In the genomic region with DNA sequence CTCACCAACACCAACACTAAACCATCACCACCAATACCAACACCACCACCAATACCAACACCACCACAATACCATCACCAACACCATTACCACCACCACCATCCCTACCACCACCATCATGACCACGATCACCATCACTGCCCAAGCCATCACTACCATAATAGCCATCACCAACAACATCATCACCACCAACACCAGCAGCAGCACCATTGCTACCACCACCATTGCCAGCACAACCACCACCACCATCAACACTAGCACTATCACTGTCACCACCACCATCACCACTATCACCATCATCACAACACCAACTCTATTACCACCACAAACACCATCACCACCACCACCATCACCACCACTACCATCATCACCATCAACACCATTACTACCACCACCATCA, we compare ENCODE assay signal across 18 cellular contexts. TPM values are rescaled to one million over a fixed set of nuclear protein-coding genes. Genes with fewer than 3 reads are reported as not detected.
DNase-seq lines count a peak whose midpoint lies in the region; ATAC-seq, FAIRE-seq and TF ChIP-seq lines count a peak whose summit lies in the region.
"Had no signal": no experiment of that assay in that cellular context is flagged by ENCODE, and none has a peak within 500 bp of the region (broad histone marks: within the 10 kb centered on the region; RNA-seq: fewer than 3 reads in every experiment).

No MANE protein-coding gene starts in this region.

- no peak overlapping the region for H4K5ac ChIP-seq in H9 (ENCODE audit: insufficient read length, low read depth, low read length)

- no peak overlapping the region for H2BK15ac ChIP-seq in H9 (ENCODE audit: low read depth, low read length)

- H3K9ac ChIP-seq in H9 (ENCODE audit: extremely low read depth, insufficient read length, low read length) (no peak overlapping the region), Karpas-422 (ENCODE audit: low read length) (no peak overlapping the region)

- H2BK12ac ChIP-seq in H9 (ENCODE audit: insufficient read length, low read depth, low read length) = no peak overlapping the region

- H3K9me3 ChIP-seq in H9 (ENCODE audit: control insufficient read depth, low read depth, low read length) (no peaks in the 10 kb centered on the region), Karpas-422 (ENCODE audit: low read length) (0 out of 2 replicates have a peak, but pooled peaks cover 4% of the 10 kb centered on the region)

- peaks cover 15 to 16% of the 10 kb centered on the region in 2 experiments for H3K4me1 Mint-ChIP-seq in H9
- peaks cover 0 to 6% of the 10 kb centered on the region in 2 donors for H3K4me1 Mint-ChIP-seq in effector memory CD8-positive, alpha-beta T cell (ENCODE audit: low read depth in 2 of 2)

- H3K9me2 ChIP-seq in Karpas-422 (replicated peaks; ENCODE audit: insufficient read depth, low read length) = no peaks in the 10 kb centered on the region

- no peak overlapping the region for H3K27ac Mint-ChIP-seq in H9
- peak overlapping the region; percentile 5 to 47 for H3K27ac Mint-ChIP-seq in effector memory CD8-positive, alpha-beta T cell
- H3K27ac Mint-ChIP-seq: CD4-positive, alpha-beta T cell had no signal

- H3K23ac ChIP-seq in H9 (ENCODE audit: insufficient read length, low read depth, low read length) = no peak overlapping the region

- peaks cover 15% of the 10 kb centered on the region for H3K27me3 Mint-ChIP-seq in H9 (ENCODE audit: low read depth)
- peaks cover 0 to 10% of the 10 kb centered on the region in 2 donors for H3K27me3 Mint-ChIP-seq in effector memory CD8-positive, alpha-beta T cell
- H3K27me3 Mint-ChIP-seq: CD4-positive, alpha-beta T cell had no signal

- no peak overlapping the region for H3K27ac ChIP-seq in H9 (ENCODE audit: insufficient read length, low read depth, low read length)
- no peak overlapping the region for H3K27ac ChIP-seq in Karpas-422 (ENCODE audit: low read length)

- TF ChIP-seq CTCF in H9 (conservative IDR thresholded peaks at IDR 0.05) = no peak

- H2BK20ac ChIP-seq in H9 (ENCODE audit: low read depth, low read length, poor library complexity, severe bottlenecking) = no peak overlapping the region

- no peak overlapping the region for H3K4ac ChIP-seq in H9 (ENCODE audit: low read depth, low read length)

- no peak overlapping the region for H4K8ac ChIP-seq in H9 (replicated peaks; ENCODE audit: insufficient read length, low read depth, low read length)

- H3K79me1 ChIP-seq in H9 (ENCODE audit: insufficient read depth, low read depth, low read length, poor library complexity, severe bottlenecking) = no peaks in the 10 kb centered on the region

- intact Hi-C loops in posterior vena cava (cut with DNase I) = loop anchor here (5.0 to 10.0 kb wide), 4 partner anchors 33 to 586 kb away; no protein-coding TSS in a partner anchor

- peak; percentile 95 for FAIRE-seq in HTR-8/SVneo (lab: Jason Lieb, UNC)
- FAIRE-seq: GM19239, H54 had no signal

- peak overlapping the region in 1 of 2 experiments; percentile 1; a peak in 1 of 5 replicates for H3K4me3 Mint-ChIP-seq in H9
- H3K4me3 Mint-ChIP-seq in effector memory CD8-positive, alpha-beta T cell = no peak overlapping the region
- H3K4me3 Mint-ChIP-seq: CD4-positive, alpha-beta T cell had no signal

- no peak overlapping the region for H2AFZ ChIP-seq in H9 (ENCODE audit: low read length)
- H2AFZ ChIP-seq in Karpas-422 (ENCODE audit: low read length) = no peak overlapping the region

- peaks cover 4% of the 10 kb centered on the region for H3K23me2 ChIP-seq in H9 (ENCODE audit: insufficient read length, low read depth, low read length, poor library complexity, severe bottlenecking)

- H3K4me2 ChIP-seq in H9 (ENCODE audit: insufficient read depth, insufficient read length, low read length) = no peak overlapping the region
- H3K4me2 ChIP-seq in Karpas-422 (ENCODE audit: low read depth, low read length, poor library complexity, severe bottlenecking) = no peak overlapping the region

- H2AK5ac ChIP-seq in H9 (ENCODE audit: insufficient read length, low read length) = no peak overlapping the region

- H3T11ph ChIP-seq in H9 (ENCODE audit: low read length) = no peak overlapping the region

- H3K14ac ChIP-seq in H9 (ENCODE audit: insufficient read depth, low read length) = no peak overlapping the region

- H3K27me3 ChIP-seq in H9 (ENCODE audit: insufficient read depth, low read length) (no peaks in the 10 kb centered on the region; the same call in 1 of the 2 replicates), Karpas-422 (ENCODE audit: low read length) (no peaks in the 10 kb centered on the region)

- H3K79me2 ChIP-seq in H9 (ENCODE audit: insufficient read depth, low read length) (no peaks in the 10 kb centered on the region), Karpas-422 (ENCODE audit: low read length) (no peaks in the 10 kb centered on the region)

- H3K36me3 ChIP-seq in Karpas-422 (ENCODE audit: insufficient read depth, low read length) = no peaks in the 10 kb centered on the region

- ATAC-seq in effector memory CD8-positive, alpha-beta T cell (replicated peaks) = no peak

- H4K20me1 ChIP-seq in H9 (ENCODE audit: control insufficient read depth, insufficient read depth, insufficient read length) = peaks cover 2% of the 10 kb centered on the region
- H4K20me1 ChIP-seq in Karpas-422 (ENCODE audit: insufficient read depth, low read depth, low read length) = no peaks in the 10 kb centered on the region

- no peak overlapping the region for H2BK120ac ChIP-seq in H9 (ENCODE audit: low read depth, low read length, poor library complexity, severe bottlenecking)

- peaks cover 2 to 9% (median 7%) of the 10 kb centered on the region in 3 experiments; a peak in 6 of 7 replicates for H3K36me3 Mint-ChIP-seq in H9 (ENCODE audit: insufficient read depth in 1 of 3, low read depth in 3 of 3)
- peaks cover 19% of the 10 kb centered on the region for H3K36me3 Mint-ChIP-seq in effector memory CD8-positive, alpha-beta T cell (ENCODE audit: insufficient read depth)

- no peak overlapping the region for H3K56ac ChIP-seq in H9 (ENCODE audit: insufficient read length, low read depth, low read length)

- H2BK5ac ChIP-seq in H9 (ENCODE audit: insufficient read length, low read length) = no peak overlapping the region

- peaks cover 7 to 8% of the 10 kb centered on the region in 2 experiments for H3K9me3 Mint-ChIP-seq in H9
- H3K9me3 Mint-ChIP-seq in effector memory CD8-positive, alpha-beta T cell = peaks cover 7 to 13% of the 10 kb centered on the region in 2 donors

- no peaks in the 10 kb centered on the region for H3K4me1 ChIP-seq in H9 (ENCODE audit: insufficient read depth, low read length)
- H3K4me1 ChIP-seq in Karpas-422 (ENCODE audit: low read length) = peaks cover 52% of the 10 kb centered on the region

- no peak overlapping the region for H3K18ac ChIP-seq in H9 (ENCODE audit: insufficient read length, low read depth, low read length)

- peak; percentile 8 for DNase-seq in H9
- DNase-seq in HTR-8/SVneo (ENCODE audit: insufficient read length, low spot score) = no peak
- no peak for DNase-seq in effector memory CD8-positive, alpha-beta T cell
- peak; percentile 11 for DNase-seq in posterior vena cava (ENCODE audit: low spot score)
- DNase-seq in Karpas-422 = no peak
- no peak for DNase-seq in NCI-H446 (lab: John Stamatoyannopoulos, UW)
- no peak for DNase-seq in effector CD8-positive, alpha-beta T cell (lab: John Stamatoyannopoulos, UW)
- DNase-seq: Calu3; CD4-positive, alpha-beta T cell; DMS53; MV-4-11; NCI-H1417; NCI-H1930; NCI-H69; OCI-M1; RPMI8226 had no signal

- no CpG with 5 or more reads among the region's 1 CpG for WGBS in H9 (ENCODE audit: extremely low coverage, insufficient read length, low lambda C conversion rate)

- H3K4me3 ChIP-seq in Karpas-422 (ENCODE audit: low read length) = no peak overlapping the region

- no peak overlapping the region for H4K91ac ChIP-seq in H9 (ENCODE audit: insufficient read length, low read depth, low read length)

RNA-seq across cellular contexts. Expression of gene TMEM242, which starts 53.0 kb away (rescaled TPM):
- 10.3 and 10.5 TPM in 2 replicates for total RNA-seq in H9 (2021)
- 10 to 100 TPM; 11.8 to 12.6 TPM for total RNA-seq in posterior vena cava
- total RNA-seq in Karpas-422 (2014; rRNA removed; shearing (Covaris generic); ENCODE audit: low replicate concordance) = 3.4 and 5.5 TPM in 2 replicates

Comparison
In these comparisons a context has a peak if more than half of its experiments do, and no peak if none do; other contexts are left out.
1. DNase-seq: peak in H9 (single experiment) and posterior vena cava (single experiment); none in HTR-8/SVneo (single experiment), effector memory CD8-positive, alpha-beta T cell (0 of 3), Karpas-422 (single experiment), NCI-H446 (0 of 2) and effector CD8-positive, alpha-beta T cell (single experiment).
2. H3K27ac Mint-ChIP-seq: peak in effector memory CD8-positive, alpha-beta T cell (2 of 2); none in H9 (0 of 3).